Comparison of ENCODE assay signal across 40 cellular contexts in genomic region chr22:22420580-22420979, GRCh38.
"Had no signal": no experiment of that assay in that cellular context is flagged by ENCODE, and none has a peak within 500 bp of the region (broad histone marks: within the 10 kb centered on the region; RNA-seq: fewer than 3 reads in every experiment).

No MANE protein-coding gene starts in this region.

- ATAC-seq: activated naive CD4-positive, alpha-beta T cell treated with anti-CD3 and anti-CD28 coated beads, Interleukin-2, amount 50 U/mL, for 72 hours; activated naive CD8-positive, alpha-beta T cell treated with anti-CD3 and anti-CD28 coated beads, Interleukin-2, amount 50 U/mL, for 24 hours; activated T-cell treated with anti-CD3 and anti-CD28 coated beads, Interleukin-2, amount 50 U/mL, for 4 hours; activated T-cell treated with anti-CD3 and anti-CD28 coated beads, Interleukin-2, amount 50 U/mL, for 72 hours; activated T-helper 17 cell treated with anti-CD3 and anti-CD28 coated beads, Interleukin-2, amount 50 U/mL, for 72 hours; body of pancreas had no signal

- H3K36me3 ChIP-seq: adrenal gland, ascending aorta, brain microvascular endothelial cell, breast epithelium, cardiac muscle cell had no signal

- H3K4me1 ChIP-seq: ascending aorta, body of pancreas, breast epithelium had no signal

- DNase-seq: activated effector memory CD4-positive, alpha-beta T cell treated with anti-CD3 and anti-CD28 coated beads, Interleukin-2, amount 50 U/mL, for 16 hours; activated effector memory CD4-positive, alpha-beta T cell treated with Interleukin-2 at 50 U/mL for 16 hours; activated gamma-delta T cell; activated gamma-delta T cell treated with Interleukin-2 at 50 U/mL for 16 hours; activated naive CD4-positive, alpha-beta T cell; activated naive CD4-positive, alpha-beta T cell treated with anti-CD3 and anti-CD28 coated beads for 36 hours; activated naive CD4-positive, alpha-beta T cell treated with anti-CD3 and anti-CD28 coated beads, Interleukin-2, amount 10 ng/mL, durations not matched to agents 7 days and 5 days; activated naive CD4-positive, alpha-beta T cell treated with anti-CD3 and anti-CD28 coated beads, Interleukin-2, amount 50 U/mL, for 16 hours; activated naive CD4-positive, alpha-beta T cell treated with Interleukin-2 at 50 U/mL for 16 hours; activated naive CD8-positive, alpha-beta T cell treated with anti-CD3 and anti-CD28 coated beads for 36 hours; activated naive CD8-positive, alpha-beta T cell treated with anti-CD3 and anti-CD28 coated beads, Interleukin-2, amount 10 ng/mL, durations not matched to agents 7 days and 5 days; activated naive CD8-positive, alpha-beta T cell treated with anti-CD3 and anti-CD28 coated beads, Interleukin-2, amount 50 U/mL, for 24 hours; activated T-cell treated with anti-CD3 and anti-CD28 coated beads, Interleukin-2, amount 50 U/mL, for 1 hour; activated T-cell treated with anti-CD3 and anti-CD28 coated beads, Interleukin-2, amount 50 U/mL, for 24 hours; activated T-cell treated with anti-CD3 and anti-CD28 coated beads, Interleukin-2, amount 50 U/mL, for 4 hours; activated T-cell treated with anti-CD3 and anti-CD28 coated beads, Interleukin-2, amount 50 U/mL, for 48 hours; activated T-cell treated with anti-CD3 and anti-CD28 coated beads, Interleukin-2, amount 50 U/mL, for 72 hours; adrenal gland; amniotic stem cell; amygdala; anterior cingulate cortex; aorta; body of pancreas; brain microvascular endothelial cell; caudate nucleus; central memory CD4-positive, alpha-beta T cell; cerebellar nuclear complex had no signal

- FAIRE-seq: astrocyte, bronchial epithelial cell had no signal

- H3K36me3 Mint-ChIP-seq: activated naive CD4-positive, alpha-beta T cell treated with anti-CD3 and anti-CD28 coated beads, Interleukin-2, amount 10 ng/mL, durations not matched to agents 7 days and 5 days; activated naive CD4-positive, alpha-beta T cell treated with anti-CD3 and anti-CD28 coated beads, Interleukin-2, amount 50 U/mL, for 24 hours; activated naive CD4-positive, alpha-beta T cell treated with anti-CD3 and anti-CD28 coated beads, Interleukin-2, amount 50 U/mL, for 72 hours; activated naive CD8-positive, alpha-beta T cell; activated naive CD8-positive, alpha-beta T cell treated with anti-CD3 and anti-CD28 coated beads for 36 hours; activated naive CD8-positive, alpha-beta T cell treated with anti-CD3 and anti-CD28 coated beads, Interleukin-2, amount 10 ng/mL, durations not matched to agents 7 days and 5 days; brain had no signal

- H3K9me3 Mint-ChIP-seq: activated naive CD4-positive, alpha-beta T cell treated with anti-CD3 and anti-CD28 coated beads for 36 hours; activated naive CD4-positive, alpha-beta T cell treated with anti-CD3 and anti-CD28 coated beads, Interleukin-2, amount 10 ng/mL, durations not matched to agents 7 days and 5 days; activated naive CD4-positive, alpha-beta T cell treated with anti-CD3 and anti-CD28 coated beads, Interleukin-2, amount 50 U/mL, for 24 hours; activated naive CD4-positive, alpha-beta T cell treated with anti-CD3 and anti-CD28 coated beads, Interleukin-2, amount 50 U/mL, for 72 hours; activated naive CD8-positive, alpha-beta T cell treated with anti-CD3 and anti-CD28 coated beads for 36 hours; activated naive CD8-positive, alpha-beta T cell treated with anti-CD3 and anti-CD28 coated beads, Interleukin-2, amount 10 ng/mL, durations not matched to agents 7 days and 5 days; activated naive CD8-positive, alpha-beta T cell treated with anti-CD3 and anti-CD28 coated beads, Interleukin-2, amount 50 U/mL, for 24 hours; activated T-cell treated with anti-CD3 and anti-CD28 coated beads, Interleukin-2, amount 50 U/mL, for 24 hours; activated T-cell treated with anti-CD3 and anti-CD28 coated beads, Interleukin-2, amount 50 U/mL, for 4 hours; activated T-cell treated with anti-CD3 and anti-CD28 coated beads, Interleukin-2, amount 50 U/mL, for 72 hours; activated T-helper 1 cell treated with anti-CD3 and anti-CD28 coated beads, Interleukin-12 subunit alpha, Interleukin-12 subunit beta, Interleukin-2, Interleukin-4 antibody, amounts not matched to agents 30 ng/mL and 10 ng/mL and 1 ng/mL, durations not matched to agents 14 hours and 24 hours and 36 hours; activated T-helper 17 cell treated with anti-CD3 and anti-CD28 coated beads, Interleukin-2, amount 50 U/mL, for 72 hours; activated T-helper 2 cell treated with anti-CD3 and anti-CD28 coated beads, Interferon-gamma antibody, Interleukin-2, Interleukin-4, amounts not matched to agents 10 μg/mL and 5 μg/mL and 100 μg/mL, durations not matched to agents 14 hours and 24 hours and 36 hours; central memory CD8-positive, alpha-beta T cell had no signal

- H3K27me3 ChIP-seq: ascending aorta, body of pancreas, breast epithelium, cardiac muscle cell had no signal

- H3K4me3 Mint-ChIP-seq: activated naive CD4-positive, alpha-beta T cell treated with anti-CD3 and anti-CD28 coated beads for 36 hours; activated naive CD4-positive, alpha-beta T cell treated with anti-CD3 and anti-CD28 coated beads, Interleukin-2, amount 10 ng/mL, durations not matched to agents 7 days and 5 days; activated naive CD4-positive, alpha-beta T cell treated with anti-CD3 and anti-CD28 coated beads, Interleukin-2, amount 50 U/mL, for 24 hours; activated naive CD8-positive, alpha-beta T cell; activated naive CD8-positive, alpha-beta T cell treated with anti-CD3 and anti-CD28 coated beads for 36 hours; activated naive CD8-positive, alpha-beta T cell treated with anti-CD3 and anti-CD28 coated beads, Interleukin-2, amount 10 ng/mL, durations not matched to agents 7 days and 5 days; activated naive CD8-positive, alpha-beta T cell treated with anti-CD3 and anti-CD28 coated beads, Interleukin-2, amount 50 U/mL, for 24 hours; activated T-cell treated with anti-CD3 and anti-CD28 coated beads, Interleukin-2, amount 50 U/mL, for 24 hours; activated T-cell treated with anti-CD3 and anti-CD28 coated beads, Interleukin-2, amount 50 U/mL, for 4 hours; activated T-cell treated with anti-CD3 and anti-CD28 coated beads, Interleukin-2, amount 50 U/mL, for 72 hours; activated T-helper 1 cell treated with anti-CD3 and anti-CD28 coated beads, Interleukin-12 subunit alpha, Interleukin-12 subunit beta, Interleukin-2, Interleukin-4 antibody, amounts not matched to agents 30 ng/mL and 10 ng/mL and 1 ng/mL, durations not matched to agents 14 hours and 24 hours and 36 hours; activated T-helper 17 cell treated with anti-CD3 and anti-CD28 coated beads, Interleukin-2, amount 50 U/mL, for 72 hours; brain; central memory CD8-positive, alpha-beta T cell had no signal

- H3K27ac Mint-ChIP-seq: activated naive CD4-positive, alpha-beta T cell treated with anti-CD3 and anti-CD28 coated beads for 36 hours; activated naive CD4-positive, alpha-beta T cell treated with anti-CD3 and anti-CD28 coated beads, Interleukin-2, amount 10 ng/mL, durations not matched to agents 7 days and 5 days; activated naive CD4-positive, alpha-beta T cell treated with anti-CD3 and anti-CD28 coated beads, Interleukin-2, amount 50 U/mL, for 24 hours; activated naive CD4-positive, alpha-beta T cell treated with anti-CD3 and anti-CD28 coated beads, Interleukin-2, amount 50 U/mL, for 72 hours; activated naive CD8-positive, alpha-beta T cell; activated naive CD8-positive, alpha-beta T cell treated with anti-CD3 and anti-CD28 coated beads for 36 hours; activated naive CD8-positive, alpha-beta T cell treated with anti-CD3 and anti-CD28 coated beads, Interleukin-2, amount 10 ng/mL, durations not matched to agents 7 days and 5 days; activated naive CD8-positive, alpha-beta T cell treated with anti-CD3 and anti-CD28 coated beads, Interleukin-2, amount 50 U/mL, for 24 hours; activated T-cell treated with anti-CD3 and anti-CD28 coated beads, Interleukin-2, amount 50 U/mL, for 24 hours; activated T-cell treated with anti-CD3 and anti-CD28 coated beads, Interleukin-2, amount 50 U/mL, for 72 hours; activated T-helper 1 cell treated with anti-CD3 and anti-CD28 coated beads, Interleukin-12 subunit alpha, Interleukin-12 subunit beta, Interleukin-2, Interleukin-4 antibody, amounts not matched to agents 30 ng/mL and 10 ng/mL and 1 ng/mL, durations not matched to agents 14 hours and 24 hours and 36 hours; activated T-helper 17 cell treated with anti-CD3 and anti-CD28 coated beads, Interleukin-2, amount 50 U/mL, for 72 hours; activated T-helper 2 cell treated with anti-CD3 and anti-CD28 coated beads, Interferon-gamma antibody, Interleukin-2, Interleukin-4, amounts not matched to agents 10 μg/mL and 5 μg/mL and 100 μg/mL, durations not matched to agents 14 hours and 24 hours and 36 hours; brain had no signal

- H3K4me3 ChIP-seq: adrenal gland, ascending aorta, body of pancreas, breast epithelium, cardiac muscle cell had no signal

- H3K9me3 ChIP-seq: adrenal gland, ascending aorta, body of pancreas, breast epithelium had no signal

- H3K4me1 Mint-ChIP-seq: activated naive CD4-positive, alpha-beta T cell treated with anti-CD3 and anti-CD28 coated beads, Interleukin-2, amount 10 ng/mL, durations not matched to agents 7 days and 5 days; activated naive CD4-positive, alpha-beta T cell treated with anti-CD3 and anti-CD28 coated beads, Interleukin-2, amount 50 U/mL, for 24 hours; activated naive CD8-positive, alpha-beta T cell treated with anti-CD3 and anti-CD28 coated beads, Interleukin-2, amount 10 ng/mL, durations not matched to agents 7 days and 5 days; activated T-helper 17 cell treated with anti-CD3 and anti-CD28 coated beads, Interleukin-2, amount 50 U/mL, for 72 hours; central memory CD8-positive, alpha-beta T cell had no signal

- H3K27ac ChIP-seq: adrenal gland, ascending aorta, body of pancreas, brain microvascular endothelial cell, breast epithelium, cardiac muscle cell had no signal
